14 cellular contexts compared by ENCODE assay signal in genomic region chr9:134058716-134059115, GRCh38. TPM values are rescaled to one million over a fixed set of nuclear protein-coding genes. Genes with fewer than 3 reads are reported as not detected.
DNase-seq lines count a peak whose midpoint lies in the region; ATAC-seq and TF ChIP-seq lines count a peak whose summit lies in the region.
"Had no signal": no experiment of that assay in that cellular context is flagged by ENCODE, and none has a peak within 500 bp of the region (broad histone marks: within the 10 kb centered on the region; RNA-seq: fewer than 3 reads in every experiment).

No MANE protein-coding gene starts in this region.

- H3K9me3 ChIP-seq in endodermal cell (ENCODE audit: control insufficient read depth, low read length), result no peaks in the 10 kb centered on the region

- no peaks in the 10 kb centered on the region for H3K27me3 ChIP-seq in endodermal cell (ENCODE audit: control insufficient read depth, insufficient read depth, low read length, poor library complexity, severe bottlenecking)

- H3K4me1 ChIP-seq in endodermal cell (ENCODE audit: control insufficient read depth, insufficient read depth, low read length), result no peaks in the 10 kb centered on the region

- peaks cover 24 to 41% of the 10 kb centered on the region in 2 donors for H3K36me3 Mint-ChIP-seq in CD14-positive monocyte
- H3K36me3 Mint-ChIP-seq in endodermal cell (ENCODE audit: low read depth), result peaks cover 3% of the 10 kb centered on the region
- H3K36me3 Mint-ChIP-seq in progenitor cell of endocrine pancreas (ENCODE audit: insufficient read depth), result no peaks in the 10 kb centered on the region
- H3K36me3 Mint-ChIP-seq: natural killer cell treated with Interleukin-12 subunit alpha and Interleukin-12 subunit beta and Interleukin-15 and Interleukin-18, amount 100 ng/mL, for 72 hours; WTC11 had no signal

- H3K9me3 Mint-ChIP-seq in CD14-positive monocyte (no peaks in the 10 kb centered on the region), endodermal cell (no peaks in the 10 kb centered on the region), progenitor cell of endocrine pancreas (ENCODE audit: low read depth) (no peaks in the 10 kb centered on the region)
- H3K9me3 Mint-ChIP-seq: activated T-helper 1 cell treated with anti-CD3 and anti-CD28 coated beads, Interleukin-12 subunit alpha, Interleukin-12 subunit beta, Interleukin-2, Interleukin-4 antibody, amounts not matched to agents 30 ng/mL and 10 ng/mL and 1 ng/mL, durations not matched to agents 14 hours and 24 hours and 36 hours; central memory CD8-positive, alpha-beta T cell; natural killer cell treated with Interleukin-12 subunit alpha and Interleukin-12 subunit beta and Interleukin-15 and Interleukin-18, amount 100 ng/mL, for 72 hours; WTC11 had no signal

- peak; percentile 37 for DNase-seq in CD14-positive monocyte (ENCODE audit: low spot score)
- peak; percentile 76 for DNase-seq in HT1080 (ENCODE audit: low read depth)
- no peak for DNase-seq in endodermal cell
- DNase-seq in progenitor cell of endocrine pancreas (ENCODE audit: low spot score, unreplicated experiment), result no peak
- no peak for DNase-seq in activated CD8-positive, alpha-beta memory T cell treated with anti-CD3 and anti-CD28 coated beads, Interleukin-2, amount 50 U/mL, for 48 hours
- DNase-seq in COLO829 (ENCODE audit: low spot score), result no peak
- DNase-seq: Calu3, NCI-H510A had no signal

- no peak for TF ChIP-seq CTCF in CD14-positive monocyte (IDR thresholded peaks at IDR 0.05)
- no peak for TF ChIP-seq CTCF in endodermal cell (conservative IDR thresholded peaks at IDR 0.05)
- no peak for TF ChIP-seq CTCF in progenitor cell of endocrine pancreas (IDR thresholded peaks at IDR 0.05; ENCODE audit: unreplicated experiment)

- peak overlapping the region in 1 of 2 donors; percentile 79 for H3K4me3 Mint-ChIP-seq in CD14-positive monocyte
- no peak overlapping the region for H3K4me3 Mint-ChIP-seq in endodermal cell
- H3K4me3 Mint-ChIP-seq in progenitor cell of endocrine pancreas (ENCODE audit: low read depth), result no peak overlapping the region
- H3K4me3 Mint-ChIP-seq: activated T-helper 1 cell treated with anti-CD3 and anti-CD28 coated beads, Interleukin-12 subunit alpha, Interleukin-12 subunit beta, Interleukin-2, Interleukin-4 antibody, amounts not matched to agents 30 ng/mL and 10 ng/mL and 1 ng/mL, durations not matched to agents 14 hours and 24 hours and 36 hours; central memory CD8-positive, alpha-beta T cell; natural killer cell treated with Interleukin-12 subunit alpha and Interleukin-12 subunit beta and Interleukin-15 and Interleukin-18, amount 100 ng/mL, for 72 hours; WTC11 had no signal

- 95 to 96% methylated on average over 7 of the region's 7 CpGs for WGBS in endodermal cell (ENCODE audit: insufficient coverage in 1 of 2, insufficient read length in 1 of 2), 2 experiments

- no peak overlapping the region for H3K27ac ChIP-seq in endodermal cell (ENCODE audit: low read depth, low read length)

- H3K4me3 ChIP-seq in endodermal cell (ENCODE audit: low read length), result no peak overlapping the region

- H3K27ac Mint-ChIP-seq in CD14-positive monocyte (peak overlapping the region in 2 of 7 donors; percentile 51 to 87), endodermal cell (peak overlapping the region; percentile 44), progenitor cell of endocrine pancreas (peak overlapping the region; percentile 74)
- H3K27ac Mint-ChIP-seq: activated T-helper 1 cell treated with anti-CD3 and anti-CD28 coated beads, Interleukin-12 subunit alpha, Interleukin-12 subunit beta, Interleukin-2, Interleukin-4 antibody, amounts not matched to agents 30 ng/mL and 10 ng/mL and 1 ng/mL, durations not matched to agents 14 hours and 24 hours and 36 hours; natural killer cell treated with Interleukin-12 subunit alpha and Interleukin-12 subunit beta and Interleukin-15 and Interleukin-18, amount 100 ng/mL, for 72 hours; WTC11 had no signal

- no peak for ATAC-seq in GM18868 (IDR thresholded peaks at IDR 0.05; ENCODE audit: unreplicated experiment)
- no peak for ATAC-seq in HG02884 (IDR thresholded peaks at IDR 0.05; ENCODE audit: unreplicated experiment)
- ATAC-seq: natural killer cell treated with Interleukin-12 subunit alpha and Interleukin-12 subunit beta and Interleukin-15 and Interleukin-18, amount 100 ng/mL, for 72 hours; WTC11 had no signal

- peaks cover 14% of the 10 kb centered on the region for H3K36me3 ChIP-seq in endodermal cell (ENCODE audit: control insufficient read depth, insufficient read depth, low read length)

- peaks cover 76% of the 10 kb centered on the region for H3K4me1 Mint-ChIP-seq in CD14-positive monocyte
- H3K4me1 Mint-ChIP-seq in endodermal cell, result peaks cover 20% of the 10 kb centered on the region
- peaks cover 26% of the 10 kb centered on the region for H3K4me1 Mint-ChIP-seq in progenitor cell of endocrine pancreas (ENCODE audit: low read depth)

- peaks cover 0 to 6% (median 3%) of the 10 kb centered on the region in 3 donors for H3K27me3 Mint-ChIP-seq in CD14-positive monocyte (ENCODE audit: low read depth in 3 of 3)
- H3K27me3 Mint-ChIP-seq in endodermal cell (ENCODE audit: insufficient read depth), result no peaks in the 10 kb centered on the region
- H3K27me3 Mint-ChIP-seq in progenitor cell of endocrine pancreas, result no peaks in the 10 kb centered on the region
- H3K27me3 Mint-ChIP-seq: central memory CD8-positive, alpha-beta T cell; natural killer cell treated with Interleukin-12 subunit alpha and Interleukin-12 subunit beta and Interleukin-15 and Interleukin-18, amount 100 ng/mL, for 72 hours had no signal

- H3K9ac ChIP-seq in endodermal cell (ENCODE audit: extremely low read depth, low read length, poor library complexity, severe bottlenecking), result no peak overlapping the region

- intact Hi-C loops in CD14-positive monocyte (cut with micrococcal nuclease), result loop anchor here in 1 of 2 donors (10.0 kb wide), 1 partner anchor 876 kb away; no protein-coding TSS in a partner anchor

RNA-seq across cellular contexts. Expression of gene BRD3, which starts 9.1 kb away (rescaled TPM):
- polyA plus RNA-seq in CD14-positive monocyte, result 10 to 100 TPM; 16.4 to 18.2 TPM
- 4.6 and 10.1 TPM in 2 replicates for total RNA-seq in HT1080 (2014; rRNA removed; shearing (Covaris generic))
- polyA plus RNA-seq in HT1080 (2015; cell fraction: cytosol; rRNA removed), result 14.0 and 17.8 TPM in 2 replicates
- polyA plus RNA-seq in HT1080 (2015; cell fraction: nucleus; rRNA removed), result 18.7 and 19.2 TPM in 2 replicates
- 100 to 1,000 TPM in 1 of 2 donors, 10 to 100 TPM in 1; 92.3 to 103 TPM for total RNA-seq in endodermal cell
- 61.9 TPM for polyA plus RNA-seq in endodermal cell (2013, experiment 1 of 2)
- polyA plus RNA-seq in endodermal cell (2013, experiment 2 of 2), result 57.3 TPM
- total RNA-seq in progenitor cell of endocrine pancreas, result 96.0 and 98.1 TPM in 2 replicates

RNA-seq across cellular contexts. Expression of gene BRD3OS, which starts 33.4 kb away (rescaled TPM):
- 1 to 10 TPM; 6.6 to 6.8 TPM for polyA plus RNA-seq in CD14-positive monocyte
- 21.2 and 28.4 TPM in 2 replicates for total RNA-seq in HT1080 (2014; rRNA removed; shearing (Covaris generic))
- polyA plus RNA-seq in HT1080 (2015; cell fraction: cytosol; rRNA removed), result 18.0 and 24.1 TPM in 2 replicates
- 11.5 TPM in 2 replicates for polyA plus RNA-seq in HT1080 (2015; cell fraction: nucleus; rRNA removed)
- total RNA-seq in endodermal cell (10 to 100 TPM; 19.0 to 26.5 TPM), progenitor cell of endocrine pancreas (21.8 and 28.0 TPM in 2 replicates)
- 24.2 TPM for polyA plus RNA-seq in endodermal cell (2013, experiment 1 of 2)
- polyA plus RNA-seq in endodermal cell (2013, experiment 2 of 2), result 19.7 TPM

Comparison
In these comparisons a context has a peak if more than half of its experiments do, and no peak if none do; other contexts are left out.
1. DNase-seq: peak in CD14-positive monocyte (single experiment) and HT1080 (single experiment); none in endodermal cell (single experiment), progenitor cell of endocrine pancreas (single experiment), activated CD8-positive, alpha-beta memory T cell treated with anti-CD3 and anti-CD28 coated beads, Interleukin-2, amount 50 U/mL, for 48 hours (single experiment) and COLO829 (single experiment).